Comparison of ENCODE assay signal across 20 cellular contexts in the genomic region with DNA sequence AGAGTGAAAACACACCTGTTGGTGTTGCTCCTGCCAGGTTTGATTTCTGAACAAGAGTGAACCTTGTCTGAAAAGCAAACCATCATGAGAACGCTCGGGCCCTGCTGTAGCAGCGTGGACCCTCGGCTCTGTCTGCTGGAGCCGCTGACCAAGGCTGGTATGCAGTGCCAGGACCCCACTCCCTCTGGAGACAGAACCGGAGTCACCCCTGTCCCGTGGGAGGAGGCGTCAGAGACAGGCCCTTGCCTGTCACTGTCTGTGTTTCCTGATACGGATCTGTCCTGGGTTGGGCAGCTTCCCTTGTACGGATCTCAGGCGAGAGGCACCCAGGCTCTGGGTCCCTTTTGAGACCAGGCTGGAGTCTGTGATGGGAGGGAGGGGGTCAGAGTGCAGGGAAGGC.
"Had no signal": no experiment of that assay in that cellular context is flagged by ENCODE, and none has a peak within 500 bp of the region (broad histone marks: within the 10 kb centered on the region; RNA-seq: fewer than 3 reads in every experiment).

No MANE protein-coding gene starts in this region.

- ATAC-seq: activated CD8-positive, alpha-beta memory T cell treated with anti-CD3 and anti-CD28 coated beads, Interleukin-2, amount 10 ng/mL, durations not matched to agents 7 days and 5 days; naive thymus-derived CD8-positive, alpha-beta T cell; SK-N-SH treated with all-trans-retinoic acid at 6 μM for 48 hours; stimulated activated naive B cell treated with anti-CD40 and anti-IgM and Interleukin-4, amounts not matched to agents 10 μg/mL and 1 μg/mL and 100 μg/mL, for 72 hours; T-cell; upper lobe of right lung; WTC11 had no signal

- H3K36me3 ChIP-seq: thoracic aorta, upper lobe of right lung had no signal

- H3K27ac ChIP-seq: thoracic aorta, upper lobe of right lung had no signal

- H3K9me3 Mint-ChIP-seq: activated CD4-positive, alpha-beta memory T cell treated with anti-CD3 and anti-CD28 coated beads, Interleukin-2, amount 10 ng/mL, durations not matched to agents 7 days and 5 days; activated naive CD8-positive, alpha-beta T cell treated with anti-CD3 and anti-CD28 coated beads for 36 hours; naive thymus-derived CD8-positive, alpha-beta T cell; T-cell; WTC11 had no signal

- DNase-seq: activated CD4-positive, alpha-beta memory T cell treated with anti-CD3 and anti-CD28 coated beads, Interleukin-2, amount 10 ng/mL, durations not matched to agents 7 days and 5 days; activated CD4-positive, alpha-beta T cell treated with anti-CD3 and anti-CD28 coated beads for 4 hours; activated CD8-positive, alpha-beta memory T cell treated with anti-CD3 and anti-CD28 coated beads, Interleukin-2, amount 10 ng/mL, durations not matched to agents 7 days and 5 days; activated naive CD8-positive, alpha-beta T cell treated with anti-CD3 and anti-CD28 coated beads for 36 hours; activated T-cell treated with anti-CD3 and anti-CD28 coated beads, Interleukin-2, amount 50 U/mL, for 48 hours; amniotic stem cell; erythroblast; foreskin melanocyte; glutamatergic neuron; hypothalamus; mesenchymal stem cell; naive thymus-derived CD8-positive, alpha-beta T cell; stimulated activated CD4-positive, alpha-beta T cell treated with anti-CD3 and anti-CD28 coated beads, Interleukin-4, amount 100 ng/mL, for 4 hours; stimulated activated naive B cell treated with anti-CD40 and anti-IgM and Interleukin-4, amounts not matched to agents 10 μg/mL and 1 μg/mL and 100 μg/mL, for 72 hours; T-cell; upper lobe of right lung had no signal

- H3K4me1 Mint-ChIP-seq: activated CD4-positive, alpha-beta memory T cell treated with anti-CD3 and anti-CD28 coated beads, Interleukin-2, amount 10 ng/mL, durations not matched to agents 7 days and 5 days; activated CD8-positive, alpha-beta memory T cell treated with anti-CD3 and anti-CD28 coated beads, Interleukin-2, amount 10 ng/mL, durations not matched to agents 7 days and 5 days; T-cell had no signal

- H3K36me3 Mint-ChIP-seq: activated CD8-positive, alpha-beta memory T cell treated with anti-CD3 and anti-CD28 coated beads, Interleukin-2, amount 10 ng/mL, durations not matched to agents 7 days and 5 days; activated naive CD8-positive, alpha-beta T cell treated with anti-CD3 and anti-CD28 coated beads for 36 hours; naive thymus-derived CD8-positive, alpha-beta T cell; stimulated activated naive B cell treated with anti-CD40 and anti-IgM and Interleukin-4, amounts not matched to agents 10 μg/mL and 1 μg/mL and 100 μg/mL, for 72 hours; T-cell; WTC11 had no signal

- H3K4me3 Mint-ChIP-seq: activated CD4-positive, alpha-beta memory T cell treated with anti-CD3 and anti-CD28 coated beads, Interleukin-2, amount 10 ng/mL, durations not matched to agents 7 days and 5 days; activated CD8-positive, alpha-beta memory T cell treated with anti-CD3 and anti-CD28 coated beads, Interleukin-2, amount 10 ng/mL, durations not matched to agents 7 days and 5 days; activated naive CD8-positive, alpha-beta T cell treated with anti-CD3 and anti-CD28 coated beads for 36 hours; naive thymus-derived CD8-positive, alpha-beta T cell; stimulated activated naive B cell treated with anti-CD40 and anti-IgM and Interleukin-4, amounts not matched to agents 10 μg/mL and 1 μg/mL and 100 μg/mL, for 72 hours; T-cell; WTC11 had no signal

- H3K4me3 ChIP-seq: smooth muscle cell, thoracic aorta, upper lobe of right lung had no signal

- H3K27ac Mint-ChIP-seq: activated CD4-positive, alpha-beta memory T cell treated with anti-CD3 and anti-CD28 coated beads, Interleukin-2, amount 10 ng/mL, durations not matched to agents 7 days and 5 days; activated CD8-positive, alpha-beta memory T cell treated with anti-CD3 and anti-CD28 coated beads, Interleukin-2, amount 10 ng/mL, durations not matched to agents 7 days and 5 days; activated naive CD8-positive, alpha-beta T cell treated with anti-CD3 and anti-CD28 coated beads for 36 hours; stimulated activated naive B cell treated with anti-CD40 and anti-IgM and Interleukin-4, amounts not matched to agents 10 μg/mL and 1 μg/mL and 100 μg/mL, for 72 hours; T-cell; WTC11 had no signal

- H3K27me3 ChIP-seq: upper lobe of right lung had no signal

- H3K9me3 ChIP-seq: thoracic aorta, upper lobe of right lung had no signal
